9 cellular contexts compared by ENCODE assay signal in the genomic region with DNA sequence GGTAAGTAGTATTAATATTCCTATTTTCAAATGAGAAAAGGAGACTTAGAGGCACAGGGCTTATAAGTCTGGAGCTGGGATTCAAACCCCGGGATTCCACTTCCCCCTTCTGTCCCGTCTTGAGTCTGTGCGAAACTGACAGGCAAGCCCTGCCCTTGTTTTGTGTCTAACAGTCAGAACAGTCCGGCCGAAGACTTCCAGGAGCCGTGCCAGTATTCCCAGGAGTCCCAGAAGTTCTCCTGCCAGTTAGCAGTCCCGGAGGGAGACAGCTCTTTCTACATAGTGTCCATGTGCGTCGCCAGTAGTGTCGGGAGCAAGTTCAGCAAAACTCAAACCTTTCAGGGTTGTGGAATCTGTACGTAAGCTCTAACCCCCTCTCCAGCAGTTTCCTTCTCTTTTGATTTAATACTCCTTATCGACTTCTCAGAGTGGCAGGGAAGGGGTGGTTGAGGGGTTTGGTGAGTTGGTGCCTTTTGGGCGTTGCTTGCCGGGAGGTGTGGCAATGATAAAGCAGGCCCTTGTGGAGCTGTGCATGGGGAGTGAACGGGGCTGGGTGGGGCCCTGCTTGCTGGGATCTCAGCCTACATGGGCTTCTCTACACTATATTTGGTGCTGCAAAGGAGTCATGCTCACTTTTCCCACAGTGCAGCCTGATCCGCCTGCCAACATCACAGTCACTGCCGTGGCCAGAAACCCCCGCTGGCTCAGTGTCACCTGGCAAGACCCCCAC. TPM values are rescaled to one million over a fixed set of nuclear protein-coding genes. Genes with fewer than 3 reads are reported as not detected.
DNase-seq lines count a peak whose midpoint lies in the region; ATAC-seq lines count a peak whose summit lies in the region.
"Had no signal": no experiment of that assay in that cellular context is flagged by ENCODE, and none has a peak within 500 bp of the region (broad histone marks: within the 10 kb centered on the region; RNA-seq: fewer than 3 reads in every experiment).

No MANE protein-coding gene starts in this region.

- no peak overlapping the region for H3K4ac ChIP-seq in mesenchymal stem cell (ENCODE audit: low read depth in 1 of 2, low read length in 2 of 2)

- POLR2A ChIA-PET in naive thymus-derived CD8-positive, alpha-beta T cell (lab: Charles Lee), result interaction anchor here (1.8 kb wide), 1 partner anchor 15 kb away, joined by 5 read pairs; no protein-coding TSS in a partner anchor

- peak overlapping the region; percentile 57 for H4K8ac ChIP-seq in mesenchymal stem cell (ENCODE audit: low read length)

- peak overlapping the region; percentile 61 for H3K9ac ChIP-seq in mesenchymal stem cell (ENCODE audit: low read length)

- no peaks in the 10 kb centered on the region for H3K9me3 Mint-ChIP-seq in naive thymus-derived CD8-positive, alpha-beta T cell

- peaks cover 3% of the 10 kb centered on the region for H3K36me3 Mint-ChIP-seq in T-helper 17 cell (ENCODE audit: low read depth)
- H3K36me3 Mint-ChIP-seq in naive thymus-derived CD8-positive, alpha-beta T cell, result peaks cover 0 to 80% (median 11%) of the 10 kb centered on the region in 3 donors

- H4K91ac ChIP-seq in mesenchymal stem cell (ENCODE audit: low read length), result no peak overlapping the region

- in situ Hi-C loops in ACHN (cut with HindIII; ENCODE audit: low pct_ligation_motif_present, low pct_unique_long_range_greater_than_20kb, low sequenced_read_pairs), result no loop called here

- no peaks in the 10 kb centered on the region for H3K27me3 Mint-ChIP-seq in T-helper 17 cell
- peaks cover 0 to 2% (median 0%) of the 10 kb centered on the region in 5 donors for H3K27me3 Mint-ChIP-seq in naive thymus-derived CD8-positive, alpha-beta T cell

- H3K27ac Mint-ChIP-seq in T-helper 17 cell, result peak overlapping the region; percentile 72
- H3K27ac Mint-ChIP-seq in naive thymus-derived CD8-positive, alpha-beta T cell, result peak overlapping the region in 5 of 10 donors; percentile 20 to 75 (median 29)

- no peak overlapping the region for H2AFZ ChIP-seq in mesenchymal stem cell (ENCODE audit: low read depth, low read length)

- H2BK5ac ChIP-seq in mesenchymal stem cell (ENCODE audit: low read depth, low read length, poor library complexity, severe bottlenecking), result no peak overlapping the region

- no peak overlapping the region for H3K4me2 ChIP-seq in mesenchymal stem cell (ENCODE audit: low read length, poor library complexity, severe bottlenecking)

- no peaks in the 10 kb centered on the region for H3K79me1 ChIP-seq in mesenchymal stem cell (replicated peaks; ENCODE audit: low read length, poor library complexity, severe bottlenecking)

- no peaks in the 10 kb centered on the region for H3K27me3 ChIP-seq in esophagus (ENCODE audit: control insufficient read depth in 1 of 2, insufficient read depth in 2 of 2, low read length in 2 of 2)
- no peaks in the 10 kb centered on the region for H3K27me3 ChIP-seq in mesenchymal stem cell (ENCODE audit: control insufficient read depth in 1 of 2, insufficient read depth in 1 of 2, low read length in 2 of 2)

- peak overlapping the region; percentile 21 for H2BK120ac ChIP-seq in mesenchymal stem cell (ENCODE audit: low read depth, low read length)

- H3K4me3 Mint-ChIP-seq in T-helper 17 cell, result no peak overlapping the region
- no peak overlapping the region for H3K4me3 Mint-ChIP-seq in naive thymus-derived CD8-positive, alpha-beta T cell

- H3K18ac ChIP-seq in mesenchymal stem cell (ENCODE audit: low read depth in 1 of 2, low read length in 2 of 2), result no peak overlapping the region

- H2BK15ac ChIP-seq in mesenchymal stem cell (ENCODE audit: low read depth, poor library complexity, severe bottlenecking), result no peak overlapping the region

- peaks cover 38% of the 10 kb centered on the region for H3K4me1 Mint-ChIP-seq in T-helper 17 cell
- H3K4me1 Mint-ChIP-seq in naive thymus-derived CD8-positive, alpha-beta T cell, result peaks cover 16 to 51% (median 44%) of the 10 kb centered on the region in 4 donors

- no peak overlapping the region for H3K4me3 ChIP-seq in esophagus (ENCODE audit: low read depth in 1 of 2, low read length in 2 of 2)
- H3K4me3 ChIP-seq in mesenchymal stem cell (ENCODE audit: insufficient read depth in 1 of 2, low read depth in 1 of 2, low read length in 2 of 2), result peak overlapping the region in 1 of 2 experiments; percentile 57

- DNase-seq in T-helper 17 cell, result no peak
- DNase-seq in mesenchymal stem cell, result peak; percentile 62
- peak in 31 of 49 donors; percentile 12 to 78 (median 47) for DNase-seq in substantia nigra (lab: John Stamatoyannopoulos, UW)
- no peak for DNase-seq in naive thymus-derived CD8-positive, alpha-beta T cell
- DNase-seq in ACHN, result no peak
- DNase-seq in NCI-H1105 treated with DMSO at 0.1 percent for 48 hours (lab: John Stamatoyannopoulos, UW), result no peak
- DNase-seq: stimulated activated CD4-positive, alpha-beta T cell treated with anti-CD3 and anti-CD28 coated beads, Interleukin-4, amount 100 ng/mL, for 1 hour had no signal

- ATAC-seq in T-helper 17 cell (no peak), GM19324 (IDR thresholded peaks at IDR 0.05; ENCODE audit: low FRiP score, unreplicated experiment) (no peak)
- ATAC-seq in naive thymus-derived CD8-positive, alpha-beta T cell, result no peak

- H3K4me1 ChIP-seq in esophagus (ENCODE audit: control insufficient read depth in 2 of 2, insufficient read depth in 2 of 2, low read length in 1 of 2) (peaks cover 9 to 18% of the 10 kb centered on the region in 2 donors), mesenchymal stem cell (ENCODE audit: control insufficient read depth, insufficient read depth, low read depth, low read length) (peaks cover 29% of the 10 kb centered on the region)

- H3K27ac ChIP-seq in esophagus (ENCODE audit: low read depth in 2 of 2, low read length in 1 of 2), result peak overlapping the region; percentile 80 to 81
- no peak overlapping the region for H3K27ac ChIP-seq in mesenchymal stem cell (ENCODE audit: low read length, poor library complexity, severe bottlenecking)
- H3K27ac ChIP-seq in substantia nigra (ENCODE audit: low read depth, low read length, poor library complexity, severe bottlenecking), result no peak overlapping the region

- H2BK12ac ChIP-seq in mesenchymal stem cell (ENCODE audit: low read length in 2 of 2), result peak overlapping the region; percentile 73 to 90

- 28 to 38% methylated on average over 18 of the region's 18 CpGs for WGBS in esophagus, 2 donors
- 72% methylated on average over 16 of the region's 18 CpGs for WGBS in mesenchymal stem cell

- H3K36me3 ChIP-seq in esophagus (ENCODE audit: control insufficient read depth in 2 of 2, insufficient read depth in 2 of 2, low read length in 1 of 2) (peaks cover 0 to 7% of the 10 kb centered on the region in 2 donors), mesenchymal stem cell (ENCODE audit: control insufficient read depth in 1 of 2, insufficient read depth in 2 of 2, low read depth in 1 of 2, low read length in 2 of 2) (peaks cover 10 to 18% of the 10 kb centered on the region in 2 experiments)

- H2AK5ac ChIP-seq in mesenchymal stem cell (ENCODE audit: low read length, severe bottlenecking), result no peak overlapping the region

- H3K14ac ChIP-seq in mesenchymal stem cell (ENCODE audit: low read length in 2 of 2), result no peak overlapping the region

- no peak overlapping the region for H3K23ac ChIP-seq in mesenchymal stem cell (ENCODE audit: low read length in 2 of 2)

- no peaks in the 10 kb centered on the region for H3K9me3 ChIP-seq in T-helper 17 cell (ENCODE audit: control insufficient read depth, low read length, poor library complexity, severe bottlenecking)
- H3K9me3 ChIP-seq in esophagus (ENCODE audit: control insufficient read depth in 2 of 2, insufficient read depth in 1 of 2, low read depth in 1 of 2, low read length in 1 of 2), result no peaks in the 10 kb centered on the region
- H3K9me3 ChIP-seq in mesenchymal stem cell (ENCODE audit: control insufficient read depth, low read length), result no peaks in the 10 kb centered on the region

RNA-seq across cellular contexts. Expression of a gene that starts 29.4 kb away (rescaled TPM):
- total RNA-seq in T-helper 17 cell, result 10 to 100 TPM; 72.8 to 79.0 TPM
- polyA plus RNA-seq in esophagus, result 1 to 10 TPM; 2.7 to 3.4 TPM
- polyA plus RNA-seq in mesenchymal stem cell (2013, experiment 1 of 2), result 9.3 TPM
- polyA plus RNA-seq in mesenchymal stem cell (2013, experiment 2 of 2), result 9.8 TPM
- total RNA-seq in naive thymus-derived CD8-positive, alpha-beta T cell, result 10 to 100 TPM; 44.4 to 49.9 TPM
- 10 to 100 TPM; 20.1 to 44.1 (median 28.4) TPM for polyA plus RNA-seq in naive thymus-derived CD8-positive, alpha-beta T cell

Comparison
In these comparisons a context has a peak if more than half of its experiments do, and no peak if none do; other contexts are left out.
1. DNase-seq: peak in mesenchymal stem cell (single experiment) and substantia nigra (31 of 49); none in T-helper 17 cell (0 of 3), naive thymus-derived CD8-positive, alpha-beta T cell (0 of 10), ACHN (single experiment) and NCI-H1105 treated with DMSO at 0.1 percent for 48 hours (single experiment).
2. H3K27ac ChIP-seq: peak in esophagus (2 of 2); none in mesenchymal stem cell (single experiment) and substantia nigra (single experiment).